12 cellular contexts compared by ENCODE assay signal in the genomic region with DNA sequence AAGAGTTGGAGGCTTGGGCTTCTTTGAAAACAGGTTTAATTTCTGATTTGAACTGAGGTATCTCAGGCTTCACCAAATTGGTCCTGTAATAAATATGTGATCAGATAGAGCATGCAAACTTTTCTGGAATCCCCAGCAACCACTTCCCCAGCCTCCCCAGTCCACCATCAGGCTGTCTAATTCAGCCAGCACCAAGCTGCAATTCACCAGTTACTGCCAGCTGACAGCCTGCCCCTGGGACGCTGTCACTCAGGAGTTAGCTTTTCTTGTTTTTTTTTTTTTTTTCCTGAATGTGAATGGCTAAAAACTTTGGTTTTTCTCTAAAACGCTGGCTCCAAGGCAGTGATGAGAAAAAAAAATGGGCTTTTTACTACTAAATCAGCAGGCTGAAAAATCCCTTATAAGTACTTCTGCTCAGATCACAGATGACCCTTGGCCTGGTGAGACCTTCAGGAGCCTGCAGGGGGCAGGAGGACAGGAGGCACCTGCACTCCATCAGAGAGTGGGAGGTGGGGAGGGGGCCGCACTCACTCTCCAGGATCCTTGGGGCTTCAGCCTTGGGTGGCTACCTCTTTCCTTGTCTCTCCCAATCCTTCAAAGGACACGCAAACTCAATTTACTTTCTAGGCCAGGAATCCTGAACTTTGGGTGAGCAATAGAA.
DNase-seq lines count a peak whose midpoint lies in the region; ATAC-seq and TF ChIP-seq lines count a peak whose summit lies in the region.
"Had no signal": no experiment of that assay in that cellular context is flagged by ENCODE, and none has a peak within 500 bp of the region (broad histone marks: within the 10 kb centered on the region; RNA-seq: fewer than 3 reads in every experiment).

No MANE protein-coding gene starts in this region.

- CTCF ChIA-PET in GM10248 (lab: Yijun Ruan, JAX) = no interaction called here

- peak overlapping the region; percentile 74 for H3K4me3 Mint-ChIP-seq in T-helper 17 cell
- no peak overlapping the region for H3K4me3 Mint-ChIP-seq in glutamatergic neuron (ENCODE audit: unreplicated experiment)
- H3K4me3 Mint-ChIP-seq: nephron had no signal

- H3K9me3 ChIP-seq in BE2C (no peaks in the 10 kb centered on the region), T-helper 17 cell (ENCODE audit: control insufficient read depth, low read length, poor library complexity, severe bottlenecking) (no peaks in the 10 kb centered on the region)
- H3K9me3 ChIP-seq: vagina had no signal

- POLR2A ChIA-PET in GM10248 (lab: Yijun Ruan, JAX) = no interaction called here

- H3K27ac Mint-ChIP-seq in T-helper 17 cell = peak overlapping the region; percentile 99
- H3K27ac Mint-ChIP-seq in glutamatergic neuron (ENCODE audit: unreplicated experiment) = no peak overlapping the region
- H3K27ac Mint-ChIP-seq: nephron had no signal

- DNase-seq in BE2C (no peak), T-helper 17 cell (no peak), glutamatergic neuron (peak; percentile 27), GM10248 (ENCODE audit: extremely low spot score) (no peak)
- DNase-seq: kidney glomerular epithelial cell, NCI-H2171 treated with DMSO at 0.1 percent for 48 hours had no signal

- peak; percentile 41 for TF ChIP-seq CTCF in BE2C (IDR thresholded peaks at IDR 0.05; ENCODE audit: low read depth, low read length)
- TF ChIP-seq CTCF in GM12873 (IDR thresholded peaks at IDR 0.05; ENCODE audit: insufficient read depth, low read depth, low read length, missing control alignments) = peak; percentile 45
- TF ChIP-seq CTCF in glutamatergic neuron (IDR thresholded peaks at IDR 0.05; ENCODE audit: partially characterized antibody, unreplicated experiment) = peak; percentile 13
- no peak for TF ChIP-seq CTCF in GM10248 (IDR thresholded peaks at IDR 0.05; ENCODE audit: control extremely low read depth, extremely low read depth, low read depth, missing control alignments)

- no peak overlapping the region for H3K4me3 ChIP-seq in BE2C (ENCODE audit: low read depth, low read length)
- H3K4me3 ChIP-seq: vagina had no signal

- ATAC-seq in T-helper 17 cell (no peak), GM21786 (IDR thresholded peaks at IDR 0.05; ENCODE audit: unreplicated experiment) (no peak), HG03175 (IDR thresholded peaks at IDR 0.05; ENCODE audit: unreplicated experiment) (no peak), HG02938 (IDR thresholded peaks at IDR 0.05; ENCODE audit: unreplicated experiment) (no peak)

- H3K36me3 Mint-ChIP-seq in T-helper 17 cell (ENCODE audit: low read depth) (no peaks in the 10 kb centered on the region), glutamatergic neuron (ENCODE audit: unreplicated experiment) (no peaks in the 10 kb centered on the region)

- H3K36me3 ChIP-seq in BE2C = no peaks in the 10 kb centered on the region
- H3K36me3 ChIP-seq: vagina had no signal

- H3K27me3 ChIP-seq in BE2C = no peaks in the 10 kb centered on the region
- H3K27me3 ChIP-seq: vagina had no signal

- H3K27me3 Mint-ChIP-seq in T-helper 17 cell = no peaks in the 10 kb centered on the region
- no peaks in the 10 kb centered on the region for H3K27me3 Mint-ChIP-seq in glutamatergic neuron (ENCODE audit: unreplicated experiment)

- peaks cover 3% of the 10 kb centered on the region for H3K4me1 ChIP-seq in BE2C
- H3K4me1 ChIP-seq: vagina had no signal

- H3K9me3 Mint-ChIP-seq in glutamatergic neuron (ENCODE audit: unreplicated experiment) = no peaks in the 10 kb centered on the region
- H3K9me3 Mint-ChIP-seq: nephron had no signal

- H3K4me1 Mint-ChIP-seq in T-helper 17 cell (peaks cover 66% of the 10 kb centered on the region), glutamatergic neuron (ENCODE audit: low read depth, unreplicated experiment) (no peaks in the 10 kb centered on the region)
